12 cellular contexts compared by ENCODE assay signal in the genomic region with DNA sequence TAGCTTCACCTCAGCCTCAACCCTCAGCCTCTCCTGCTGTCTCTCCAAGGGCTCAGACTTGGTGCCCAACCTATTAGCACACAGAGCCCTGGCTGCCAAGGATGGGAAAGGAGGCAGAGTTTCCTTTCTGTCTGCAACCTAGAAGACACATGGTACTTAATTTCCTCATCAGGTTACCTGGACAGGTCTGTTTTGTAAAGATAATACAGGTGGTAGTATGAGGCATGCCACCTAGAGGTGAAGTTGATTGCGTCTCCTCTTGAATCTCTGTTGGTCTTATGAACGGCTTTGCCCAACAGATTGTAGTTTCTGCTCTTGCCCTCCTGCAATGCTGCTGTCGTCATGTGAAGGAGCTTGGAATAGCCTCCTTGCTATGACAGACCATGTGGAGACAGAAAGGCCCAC. TPM values are rescaled to one million over a fixed set of nuclear protein-coding genes. Genes with fewer than 3 reads are reported as not detected.
DNase-seq lines count a peak whose midpoint lies in the region; ATAC-seq, FAIRE-seq and TF ChIP-seq lines count a peak whose summit lies in the region.
"Had no signal": no experiment of that assay in that cellular context is flagged by ENCODE, and none has a peak within 500 bp of the region (broad histone marks: within the 10 kb centered on the region; RNA-seq: fewer than 3 reads in every experiment).

No MANE protein-coding gene starts in this region.

- peak; percentile 83 for ATAC-seq in mucosa of descending colon
- no peak for ATAC-seq in GM21717 (IDR thresholded peaks at IDR 0.05; ENCODE audit: unreplicated experiment)
- ATAC-seq: naive thymus-derived CD4-positive, alpha-beta T cell had no signal

- dilution Hi-C loops in mammary epithelial cell (cut with HindIII; ENCODE audit: low sequenced_read_pairs), result no loop called here

- CTCF ChIA-PET in mammary epithelial cell (lab: Charles Lee; ENCODE audit: low non-redundant PET), result interaction anchor here (0.6 to 0.8 kb wide), 3 partner anchors 137 to 280 kb away, joined by 3 to 6 read pairs (median 4); no protein-coding TSS in a partner anchor

- H3K79me2 ChIP-seq in MM.1S (ENCODE audit: low read length) (no peaks in the 10 kb centered on the region), mammary epithelial cell (ENCODE audit: insufficient read depth, low read length) (no peaks in the 10 kb centered on the region)

- H3F3A ChIP-seq in MM.1S (ENCODE audit: insufficient read depth, low read length), result no peaks in the 10 kb centered on the region

- FAIRE-seq in frontal cortex (lab: Jason Lieb, UNC) (no peak), D721Med (lab: Jason Lieb, UNC) (no peak)

- no peak overlapping the region for H3K9ac ChIP-seq in MM.1S (ENCODE audit: low read length)
- H3K9ac ChIP-seq in mammary epithelial cell (ENCODE audit: insufficient read depth, low read length), result no peak overlapping the region
- H3K9ac ChIP-seq: GM23248 had no signal

- H4K20me1 ChIP-seq in MM.1S (ENCODE audit: insufficient read depth, low read length) (no peaks in the 10 kb centered on the region), mammary epithelial cell (ENCODE audit: insufficient read depth, low read length) (no peaks in the 10 kb centered on the region)

- H3K4me3 ChIP-seq in MM.1S (ENCODE audit: low read length) (no peak overlapping the region), mammary epithelial cell (replicated peaks in 1 of 3; ENCODE audit: insufficient read depth in 1 of 3, low read depth in 2 of 3, low read length in 3 of 3) (no peak overlapping the region), mucosa of descending colon (no peak overlapping the region)
- H3K4me3 ChIP-seq: GM23248, smooth muscle cell had no signal

- H3K27ac ChIP-seq in MM.1S (ENCODE audit: low read length) (no peak overlapping the region), mammary epithelial cell (ENCODE audit: insufficient read depth, low read depth, low read length) (no peak overlapping the region)
- H3K27ac ChIP-seq: GM23248 had no signal

- BruUV-seq in mammary epithelial cell (replicated peaks; lab: Mats Ljungman, UMichigan), result no TSS peak

- intact Hi-C loops in mammary epithelial cell (cut with micrococcal nuclease) (loop anchor here (5.0 kb wide), 1 partner anchor 53 kb away; a partner anchor contains a TSS), mucosa of descending colon (cut with DNase I, micrococcal nuclease) (no loop called here)

- no peaks in the 10 kb centered on the region for H3K36me3 ChIP-seq in MM.1S (replicated peaks; ENCODE audit: insufficient read depth, low read length)
- no peaks in the 10 kb centered on the region for H3K36me3 ChIP-seq in mammary epithelial cell (ENCODE audit: insufficient read depth, low read length)
- no peaks in the 10 kb centered on the region for H3K36me3 ChIP-seq in mucosa of descending colon (ENCODE audit: low read depth)

- no peaks in the 10 kb centered on the region for H3K9me2 ChIP-seq in MM.1S (replicated peaks; ENCODE audit: insufficient read depth, low read length)

- no peaks in the 10 kb centered on the region for H3K4me1 ChIP-seq in MM.1S (ENCODE audit: low read length)
- no peaks in the 10 kb centered on the region for H3K4me1 ChIP-seq in mammary epithelial cell (ENCODE audit: insufficient read depth, low read length)
- peaks cover 8% of the 10 kb centered on the region for H3K4me1 ChIP-seq in mucosa of descending colon (ENCODE audit: low read depth)

- in situ Hi-C loops in mammary epithelial cell (cut with MboI; ENCODE audit: low sequenced_read_pairs in 2 of 2), result no loop called here

- H3K4me2 ChIP-seq in MM.1S (ENCODE audit: low read depth, low read length) (no peak overlapping the region), mammary epithelial cell (ENCODE audit: insufficient read depth, low read depth, low read length) (no peak overlapping the region)
- H3K4me2 ChIP-seq: smooth muscle cell had no signal

- WGBS in mammary epithelial cell (ENCODE audit: low coverage, missing lambda C conversion rate), result 71% methylated on average over 3 of the region's 3 CpGs

- DNase-seq in MM.1S (peak; percentile 19), mammary epithelial cell (peak; percentile 20), mucosa of descending colon (peak in 1 of 3 donors; percentile 72), NCI-H1092 (lab: John Stamatoyannopoulos, UW) (no peak), frontal cortex (ENCODE audit: low spot score in 2 of 2) (no peak), D721Med (ENCODE audit: insufficient read length, low spot score) (no peak)
- DNase-seq: activated CD8-positive, alpha-beta memory T cell treated with anti-CD3 and anti-CD28 coated beads for 24 hours; GM23248 had no signal

- no peaks in the 10 kb centered on the region for H3K27me3 ChIP-seq in MM.1S (replicated peaks; ENCODE audit: insufficient read depth, low read length)
- no peaks in the 10 kb centered on the region for H3K27me3 ChIP-seq in mammary epithelial cell (ENCODE audit: insufficient read depth, low read length)

- H3K9me3 ChIP-seq in MM.1S (replicated peaks; ENCODE audit: insufficient read depth, low read length) (no peaks in the 10 kb centered on the region), mammary epithelial cell (replicated peaks; ENCODE audit: insufficient read depth, low read length) (no peaks in the 10 kb centered on the region), mucosa of descending colon (no peaks in the 10 kb centered on the region)

- no peak overlapping the region for H2AFZ ChIP-seq in MM.1S (ENCODE audit: low read length)
- H2AFZ ChIP-seq in mammary epithelial cell (ENCODE audit: low read depth, low read length), result no peak overlapping the region
- H2AFZ ChIP-seq: GM23248 had no signal

- TF ChIP-seq CTCF in GM12873 (IDR thresholded peaks at IDR 0.05; ENCODE audit: insufficient read depth, low read depth, low read length, missing control alignments), result peak; percentile 37
- peak; percentile 37 for TF ChIP-seq CTCF in MM.1S (IDR thresholded peaks at IDR 0.05; ENCODE audit: low read length)
- TF ChIP-seq CTCF in mammary epithelial cell (conservative IDR thresholded peaks at IDR 0.05 in 1 of 2, IDR thresholded peaks at IDR 0.05 in 1 of 2; ENCODE audit: extremely low read depth in 1 of 2, insufficient read depth in 1 of 2, low read depth in 1 of 2, low read length in 2 of 2), result peak; percentile 27 to 43
- peak; percentile 26 for TF ChIP-seq CTCF in mucosa of descending colon (IDR thresholded peaks at IDR 0.05)
- no peak for TF ChIP-seq CTCF in D721Med (IDR thresholded peaks at IDR 0.05; ENCODE audit: insufficient read depth, missing control alignments)

RNA-seq across cellular contexts. Expression of a gene that starts 44.5 kb away (rescaled TPM):
- 10 to 100 TPM; 32.1 to 47.0 TPM for total RNA-seq in mammary epithelial cell
- polyA plus RNA-seq in mammary epithelial cell, result 18.8 TPM
- 60.2 TPM for polyA minus RNA-seq in mammary epithelial cell
- total RNA-seq in mucosa of descending colon, result 10 to 100 TPM; 69.2 to 93.0 (median 73.8) TPM
- total RNA-seq in frontal cortex, result 64.0 TPM

RNA-seq across cellular contexts. Expression of a gene that starts 51.9 kb away (rescaled TPM):
- 10 to 100 TPM; 18.1 to 27.3 TPM for total RNA-seq in mammary epithelial cell
- polyA plus RNA-seq in mammary epithelial cell, result 7.6 TPM
- 10.3 TPM for polyA minus RNA-seq in mammary epithelial cell
- total RNA-seq in mucosa of descending colon, result 10 to 100 TPM; 61.7 to 73.2 (median 69.7) TPM
- total RNA-seq in frontal cortex, result 33.4 TPM

Comparison
In these comparisons a context has a peak if more than half of its experiments do, and no peak if none do; other contexts are left out.
1. DNase-seq: peak in MM.1S (single experiment) and mammary epithelial cell (single experiment); none in NCI-H1092 (single experiment), frontal cortex (0 of 2) and D721Med (single experiment).